ENCODE assay signal across 14 cellular contexts in the genomic region with DNA sequence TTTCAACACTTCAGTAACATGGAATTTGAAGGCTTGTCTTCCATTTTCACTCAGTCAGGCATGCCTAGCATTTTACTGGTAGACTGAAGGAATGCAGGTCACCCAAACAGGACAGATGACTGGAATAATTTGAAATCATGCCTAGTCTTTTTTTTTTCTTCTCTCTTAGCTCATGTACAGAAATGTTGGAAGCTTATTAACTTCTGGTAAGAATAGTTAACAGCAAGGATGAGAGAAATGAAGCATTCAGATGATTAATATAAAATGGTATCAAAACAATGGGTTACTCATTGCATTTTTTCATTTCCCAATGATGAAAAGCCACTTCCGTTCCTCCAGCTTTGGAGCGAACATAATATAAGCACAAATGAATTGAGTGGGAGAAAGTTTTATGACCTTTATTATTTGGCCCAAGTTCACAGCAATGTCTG.
DNase-seq lines count a peak whose midpoint lies in the region; ATAC-seq, FAIRE-seq and TF ChIP-seq lines count a peak whose summit lies in the region.
"Had no signal": no experiment of that assay in that cellular context is flagged by ENCODE, and none has a peak within 500 bp of the region (broad histone marks: within the 10 kb centered on the region; RNA-seq: fewer than 3 reads in every experiment).

No MANE protein-coding gene starts in this region.

- CTCF ChIA-PET in SK-N-SH (lab: Yijun Ruan, JAX) = interaction anchor here (1.1 kb wide), 1 partner anchor 132 kb away, joined by 3 read pairs; no protein-coding TSS in a partner anchor

- H3K4me3 ChIP-seq in SK-N-SH (ENCODE audit: low read depth in 2 of 2, low read length in 1 of 2) (no peak overlapping the region), fibroblast of mammary gland (ENCODE audit: control insufficient read depth, low read depth, low read length) (no peak overlapping the region), pancreas (no peak overlapping the region)
- H3K4me3 ChIP-seq: right lobe of liver, uterus had no signal

- peak in 1 of 2 experiments; percentile 68; a peak in 2 of 4 replicates for TF ChIP-seq EP300 in SK-N-SH (IDR thresholded peaks at IDR 0.05; ENCODE audit: borderline replicate concordance in 1 of 2, low read depth in 1 of 2, low read length in 1 of 2)

- H2AFZ ChIP-seq in SK-N-SH (ENCODE audit: low read depth) = peak overlapping the region; percentile 36; the same call in 1 of the 2 replicates

- no peaks in the 10 kb centered on the region for H3K36me3 ChIP-seq in SK-N-SH (replicated peaks in 1 of 2; ENCODE audit: control insufficient read depth in 1 of 2, insufficient read depth in 2 of 2, low read length in 1 of 2)
- no peaks in the 10 kb centered on the region for H3K36me3 ChIP-seq in pancreas
- H3K36me3 ChIP-seq: right lobe of liver, uterus had no signal

- FAIRE-seq in pancreas (lab: Jason Lieb, UNC) = no peak

- intact Hi-C loops in pancreas (cut with DNase I) = no loop called here

- ATAC-seq in pancreas (peak; percentile 54 to 79 (median 62)), HG03521 (IDR thresholded peaks at IDR 0.05; ENCODE audit: unreplicated experiment) (no peak)
- ATAC-seq: left colon had no signal

- POLR2A ChIA-PET in SK-N-SH (lab: Yijun Ruan, JAX) = no interaction called here

- H3K9me2 ChIP-seq in SK-N-SH = no peaks in the 10 kb centered on the region

- DNase-seq in EH (ENCODE audit: low read depth) (peak; percentile 98), SK-N-SH (no peak), fibroblast of mammary gland (ENCODE audit: low read depth) (peak; percentile 94), pancreas (no peak), NCI-H187 treated with DMSO at 0.1 percent for 48 hours (lab: John Stamatoyannopoulos, UW) (no peak), DMS 273 (lab: John Stamatoyannopoulos, UW; ENCODE audit: unreplicated experiment) (no peak)
- no peak for DNase-seq in activated CD8-positive, alpha-beta memory T cell treated with anti-CD3 and anti-CD28 coated beads, Interleukin-2, amount 50 U/mL, for 48 hours
- DNase-seq: activated CD4-positive, alpha-beta T cell treated with anti-CD3 and anti-CD28 coated beads, Interleukin-2, amount 10 ng/mL, durations not matched to agents 24 days and 14 days; Caco-2; effector CD8-positive, alpha-beta T cell; left colon; right lobe of liver; uterus had no signal

- H3K79me2 ChIP-seq in SK-N-SH (ENCODE audit: insufficient read depth) = no peaks in the 10 kb centered on the region

- H3F3A ChIP-seq in SK-N-SH (replicated peaks; ENCODE audit: insufficient read depth) = peaks cover 14% of the 10 kb centered on the region

- peak overlapping the region; percentile 36 for H3K9ac ChIP-seq in SK-N-SH

- 48% methylated on average over 2 of the region's 2 CpGs for WGBS in SK-N-SH (ENCODE audit: low lambda C conversion rate)
- 46 to 73% methylated on average over 2 of the region's 2 CpGs for WGBS in pancreas, 2 donors

- H3K4me1 ChIP-seq in SK-N-SH (ENCODE audit: control insufficient read depth in 1 of 2, insufficient read depth in 2 of 2, low read depth in 1 of 2, low read length in 1 of 2) = peaks cover 7 to 31% of the 10 kb centered on the region in 2 experiments; a peak in 3 of 4 replicates
- H3K4me1 ChIP-seq in pancreas = peaks cover 0 to 5% (median 4%) of the 10 kb centered on the region in 3 donors
- H3K4me1 ChIP-seq: Caco-2, right lobe of liver, uterus had no signal

- no peaks in the 10 kb centered on the region for H3K9me3 ChIP-seq in SK-N-SH
- no peaks in the 10 kb centered on the region for H3K9me3 ChIP-seq in pancreas
- H3K9me3 ChIP-seq: Caco-2, right lobe of liver, uterus had no signal

- no peaks in the 10 kb centered on the region for H3K27me3 ChIP-seq in SK-N-SH (ENCODE audit: insufficient read depth)
- no peaks in the 10 kb centered on the region for H3K27me3 ChIP-seq in pancreas
- H3K27me3 ChIP-seq: right lobe of liver, uterus had no signal

- H4K20me1 ChIP-seq in SK-N-SH (ENCODE audit: insufficient read depth) = no peaks in the 10 kb centered on the region

- TF ChIP-seq RAD21 in SK-N-SH (IDR thresholded peaks at IDR 0.05; ENCODE audit: low read length) = no peak

- H3K27ac ChIP-seq in SK-N-SH (ENCODE audit: low read depth in 2 of 2, low read length in 1 of 2) (peak overlapping the region; percentile 77 to 78; a peak in 3 of 4 replicates), pancreas (peak overlapping the region in 2 of 4 donors; percentile 6 to 41)
- H3K27ac ChIP-seq: uterus had no signal

- TF ChIP-seq CTCF in SK-N-SH (IDR thresholded peaks at IDR 0.05) (no peak), fibroblast of mammary gland (conservative IDR thresholded peaks at IDR 0.05; ENCODE audit: control insufficient read depth, insufficient read depth, low read depth, low read length) (no peak), pancreas (IDR thresholded peaks at IDR 0.05) (no peak)

- no peak overlapping the region for H3K4me2 ChIP-seq in SK-N-SH

TF ChIP-seq in SK-N-SH, 30 proteins besides CTCF, POLR2A, EP300 and RAD21:
- TF ChIP-seq NFIC (IDR thresholded peaks at IDR 0.05; ENCODE audit: borderline replicate concordance) (peak; percentile 72), FOSL2 (IDR thresholded peaks at IDR 0.05; ENCODE audit: borderline replicate concordance, low read depth) (peak; percentile 59; the same call in 1 of the 2 replicates), POLR2AphosphoS5 (IDR thresholded peaks at IDR 0.05; ENCODE audit: low read depth, low read length) (no peak), TEAD4 (IDR thresholded peaks at IDR 0.05; ENCODE audit: borderline replicate concordance, insufficient read depth) (peak; percentile 77), TCF12 (IDR thresholded peaks at IDR 0.05) (peak; percentile 76), RCOR1 (IDR thresholded peaks at IDR 0.05; ENCODE audit: low read length) (no peak), YY1 (IDR thresholded peaks at IDR 0.05; ENCODE audit: low read depth) (no peak), RXRA (IDR thresholded peaks at IDR 0.05; ENCODE audit: borderline replicate concordance, low read depth) (peak; percentile 59; the same call in 1 of the 2 replicates)
- TF ChIP-seq, protein P1, sequence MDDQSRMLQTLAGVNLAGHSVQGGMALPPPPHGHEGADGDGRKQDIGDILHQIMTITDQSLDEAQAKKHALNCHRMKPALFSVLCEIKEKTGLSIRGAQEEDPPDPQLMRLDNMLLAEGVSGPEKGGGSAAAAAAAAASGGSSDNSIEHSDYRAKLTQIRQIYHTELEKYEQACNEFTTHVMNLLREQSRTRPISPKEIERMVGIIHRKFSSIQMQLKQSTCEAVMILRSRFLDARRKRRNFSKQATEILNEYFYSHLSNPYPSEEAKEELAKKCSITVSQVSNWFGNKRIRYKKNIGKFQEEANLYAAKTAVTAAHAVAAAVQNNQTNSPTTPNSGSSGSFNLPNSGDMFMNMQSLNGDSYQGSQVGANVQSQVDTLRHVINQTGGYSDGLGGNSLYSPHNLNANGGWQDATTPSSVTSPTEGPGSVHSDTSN (IDR thresholded peaks at IDR 0.05) = peak; percentile 56; the same call in 1 of the 2 replicates

Comparison
In these comparisons a context has a peak if more than half of its experiments do, and no peak if none do; other contexts are left out.
1. DNase-seq: peak in EH (single experiment) and fibroblast of mammary gland (single experiment); none in SK-N-SH (single experiment), pancreas (0 of 6), NCI-H187 treated with DMSO at 0.1 percent for 48 hours (single experiment), activated CD8-positive, alpha-beta memory T cell treated with anti-CD3 and anti-CD28 coated beads, Interleukin-2, amount 50 U/mL, for 48 hours (single experiment) and DMS 273 (single experiment).